Comparison of ENCODE assay signal across 16 cellular contexts in genomic region chr5:65805082-65805481, GRCh38.
DNase-seq lines count a peak whose midpoint lies in the region; ATAC-seq, FAIRE-seq and TF ChIP-seq lines count a peak whose summit lies in the region.
"Had no signal": no experiment of that assay in that cellular context is flagged by ENCODE, and none has a peak within 500 bp of the region (broad histone marks: within the 10 kb centered on the region; RNA-seq: fewer than 3 reads in every experiment).

No MANE protein-coding gene starts in this region.

- H3K79me2 ChIP-seq in K562 (ENCODE audit: control insufficient read depth, insufficient read depth, low read length) (no peaks in the 10 kb centered on the region), trophoblast cell (ENCODE audit: control insufficient read depth, insufficient read depth, low read length, poor library complexity) (no peaks in the 10 kb centered on the region)

- H3K4me1 ChIP-seq in K562 (replicated peaks in 1 of 2; ENCODE audit: control insufficient read depth in 2 of 2, insufficient read depth in 2 of 2, low read length in 2 of 2) (no peaks in the 10 kb centered on the region), trophoblast cell (ENCODE audit: control insufficient read depth in 1 of 2, insufficient read depth in 2 of 2, low read length in 2 of 2) (peaks cover 0 to 2% of the 10 kb centered on the region in 2 experiments)

- H3K18ac ChIP-seq in trophoblast cell (ENCODE audit: low read length), result no peak overlapping the region

- H2BK5ac ChIP-seq in trophoblast cell (ENCODE audit: low read depth, low read length, poor library complexity), result no peak overlapping the region

- intact Hi-C loops in activated CD8-positive, alpha-beta T cell treated with anti-CD3 and anti-CD28 coated beads for 36 hours (cut with micrococcal nuclease), result loop anchor here (10.0 kb wide), 1 partner anchor 120 kb away; the partner anchor contains the start of gene ERBIN
- intact Hi-C loops in natural killer cell (cut with micrococcal nuclease) (no loop called here), K562 (cut with micrococcal nuclease) (no loop called here)

- FAIRE-seq in K562 (lab: Jason Lieb, UNC), result peak; percentile 23
- FAIRE-seq: GM12891 had no signal

- no peak overlapping the region for H3K9ac ChIP-seq in K562 (ENCODE audit: insufficient read depth in 1 of 2, low read depth in 2 of 2, low read length in 2 of 2)
- no peak overlapping the region for H3K9ac ChIP-seq in trophoblast cell (ENCODE audit: low read length)
- H3K9ac ChIP-seq: BLaER1 treated with 17β-estradiol and CSF1 and Interleukin-3, amounts not matched to agents 10 nM and 100 nM had no signal

- CTCF ChIA-PET in activated CD8-positive, alpha-beta T cell treated with anti-CD3 and anti-CD28 coated beads for 36 hours (lab: Charles Lee), result interaction anchor here (1.4 kb wide), 1 partner anchor 13 kb away, joined by 4 read pairs; no protein-coding TSS in a partner anchor
- CTCF ChIA-PET in activated CD8-positive, alpha-beta T cell treated with anti-CD3 and anti-CD28 coated beads, Interleukin-2, amount 10 ng/mL, durations not matched to agents 7 days and 5 days (lab: Charles Lee), result interaction anchor here (0.8 to 0.9 kb wide), 3 partner anchors 11 to 44 kb away, joined by 3 read pairs; no protein-coding TSS in a partner anchor
- CTCF ChIA-PET in K562 (lab: Yijun Ruan, JAX; ENCODE audit: low intra/inter-chr PET ratio), result no interaction called here

- H3K4me1 Mint-ChIP-seq in activated CD8-positive, alpha-beta T cell treated with anti-CD3 and anti-CD28 coated beads for 36 hours (ENCODE audit: low read depth), result peaks cover 27% of the 10 kb centered on the region
- peaks cover 29% of the 10 kb centered on the region for H3K4me1 Mint-ChIP-seq in activated CD8-positive, alpha-beta T cell treated with anti-CD3 and anti-CD28 coated beads, Interleukin-2, amount 10 ng/mL, durations not matched to agents 7 days and 5 days (ENCODE audit: low read depth)
- peaks cover 14 to 25% of the 10 kb centered on the region in 2 donors for H3K4me1 Mint-ChIP-seq in natural killer cell treated with Interleukin-12 subunit alpha and Interleukin-12 subunit beta and Interleukin-15 and Interleukin-18, amount 100 ng/mL, for 72 hours (ENCODE audit: low read depth in 2 of 2)
- peaks cover 6 to 10% of the 10 kb centered on the region in 2 donors for H3K4me1 Mint-ChIP-seq in natural killer cell
- H3K4me1 Mint-ChIP-seq in activated T-helper 17 cell treated with anti-CD3 and anti-CD28 coated beads, Interleukin-2, amount 50 U/mL, for 72 hours, result peaks cover 24% of the 10 kb centered on the region
- H3K4me1 Mint-ChIP-seq: GM23338 had no signal

- H3K27ac Mint-ChIP-seq in activated CD8-positive, alpha-beta T cell treated with anti-CD3 and anti-CD28 coated beads for 36 hours, result peak overlapping the region; percentile 83
- no peak overlapping the region for H3K27ac Mint-ChIP-seq in activated CD8-positive, alpha-beta T cell treated with anti-CD3 and anti-CD28 coated beads, Interleukin-2, amount 10 ng/mL, durations not matched to agents 7 days and 5 days
- no peak overlapping the region for H3K27ac Mint-ChIP-seq in natural killer cell treated with Interleukin-12 subunit alpha and Interleukin-12 subunit beta and Interleukin-15 and Interleukin-18, amount 100 ng/mL, for 72 hours
- no peak overlapping the region for H3K27ac Mint-ChIP-seq in natural killer cell
- H3K27ac Mint-ChIP-seq in activated T-helper 17 cell treated with anti-CD3 and anti-CD28 coated beads, Interleukin-2, amount 50 U/mL, for 72 hours, result peak overlapping the region; percentile 50
- H3K27ac Mint-ChIP-seq: GM23338 had no signal

- H3K27ac ChIP-seq in K562 (ENCODE audit: extremely low read depth, low read depth, low read length) (no peak overlapping the region), trophoblast cell (ENCODE audit: low read depth, low read length) (no peak overlapping the region)
- H3K27ac ChIP-seq: BLaER1 treated with 17β-estradiol and CSF1 and Interleukin-3, amounts not matched to agents 10 nM and 100 nM had no signal

- no peaks in the 10 kb centered on the region for H4K20me1 ChIP-seq in K562 (replicated peaks; ENCODE audit: control insufficient read depth, insufficient read depth, low read length)

- H3K4me3 ChIP-seq in K562, result no peak overlapping the region
- no peak overlapping the region for H3K4me3 ChIP-seq in trophoblast cell (ENCODE audit: low read depth, low read length)
- H3K4me3 ChIP-seq: BLaER1 treated with 17β-estradiol and CSF1 and Interleukin-3, amounts not matched to agents 10 nM and 100 nM; GM23338 had no signal

- H3K9me3 Mint-ChIP-seq in activated CD8-positive, alpha-beta T cell treated with anti-CD3 and anti-CD28 coated beads for 36 hours, result peaks cover 9% of the 10 kb centered on the region
- H3K9me3 Mint-ChIP-seq in activated CD8-positive, alpha-beta T cell treated with anti-CD3 and anti-CD28 coated beads, Interleukin-2, amount 10 ng/mL, durations not matched to agents 7 days and 5 days (ENCODE audit: insufficient read depth), result peaks cover 14% of the 10 kb centered on the region
- no peaks in the 10 kb centered on the region for H3K9me3 Mint-ChIP-seq in natural killer cell treated with Interleukin-12 subunit alpha and Interleukin-12 subunit beta and Interleukin-15 and Interleukin-18, amount 100 ng/mL, for 72 hours
- no peaks in the 10 kb centered on the region for H3K9me3 Mint-ChIP-seq in natural killer cell
- H3K9me3 Mint-ChIP-seq in activated T-helper 17 cell treated with anti-CD3 and anti-CD28 coated beads, Interleukin-2, amount 50 U/mL, for 72 hours, result peaks cover 4% of the 10 kb centered on the region

- DNase-seq in activated CD8-positive, alpha-beta T cell treated with anti-CD3 and anti-CD28 coated beads for 36 hours, result no peak
- no peak for DNase-seq in activated CD8-positive, alpha-beta T cell treated with anti-CD3 and anti-CD28 coated beads, Interleukin-2, amount 10 ng/mL, durations not matched to agents 7 days and 5 days
- no peak for DNase-seq in natural killer cell treated with Interleukin-12 subunit alpha and Interleukin-12 subunit beta and Interleukin-15 and Interleukin-18, amount 100 ng/mL, for 72 hours (ENCODE audit: low spot score)
- DNase-seq in natural killer cell, result no peak
- DNase-seq in K562 (ENCODE audit: extremely low read depth in 1 of 4, low spot score in 3 of 4), result no peak
- DNase-seq in trophoblast cell, result no peak
- DNase-seq: ACHN; Calu3; CD4-positive, CD25-positive, alpha-beta regulatory T cell; DMS79; H7 had no signal

- H2AFZ ChIP-seq in K562 (ENCODE audit: low read depth, low read length) (no peak overlapping the region), trophoblast cell (ENCODE audit: insufficient read depth, low read length, poor library complexity) (no peak overlapping the region)
- H2AFZ ChIP-seq: GM23338 had no signal

- H3K27me3 Mint-ChIP-seq in activated CD8-positive, alpha-beta T cell treated with anti-CD3 and anti-CD28 coated beads for 36 hours, result no peaks in the 10 kb centered on the region
- H3K27me3 Mint-ChIP-seq in activated CD8-positive, alpha-beta T cell treated with anti-CD3 and anti-CD28 coated beads, Interleukin-2, amount 10 ng/mL, durations not matched to agents 7 days and 5 days (ENCODE audit: low read depth), result no peaks in the 10 kb centered on the region
- H3K27me3 Mint-ChIP-seq in natural killer cell treated with Interleukin-12 subunit alpha and Interleukin-12 subunit beta and Interleukin-15 and Interleukin-18, amount 100 ng/mL, for 72 hours, result no peaks in the 10 kb centered on the region
- no peaks in the 10 kb centered on the region for H3K27me3 Mint-ChIP-seq in natural killer cell (ENCODE audit: low read depth in 2 of 2)
- H3K27me3 Mint-ChIP-seq in activated T-helper 17 cell treated with anti-CD3 and anti-CD28 coated beads, Interleukin-2, amount 50 U/mL, for 72 hours, result no peaks in the 10 kb centered on the region
- H3K27me3 Mint-ChIP-seq: CD4-positive, CD25-positive, alpha-beta regulatory T cell had no signal

- H4K8ac ChIP-seq in trophoblast cell (ENCODE audit: low read depth, low read length), result no peak overlapping the region

- H3K9me3 ChIP-seq in K562 (replicated peaks; ENCODE audit: control insufficient read depth, insufficient read depth, low read depth, low read length) (peaks cover 11% of the 10 kb centered on the region; the same call in 1 of the 2 replicates), trophoblast cell (ENCODE audit: insufficient read depth, low read depth, low read length) (peaks cover 14% of the 10 kb centered on the region)

- no peak for TF ChIP-seq RAD21 in K562 (CRISPR knock-in tag; conservative IDR thresholded peaks at IDR 0.05 in 1 of 2, IDR thresholded peaks at IDR 0.05 in 1 of 2)

- TF ChIP-seq EP300 in K562 (IDR thresholded peaks at IDR 0.05; ENCODE audit: low read length), result no peak

- 48% methylated on average over 2 of the region's 2 CpGs for WGBS in K562 (ENCODE audit: insufficient coverage, low coverage, missing lambda C conversion rate)
- WGBS in trophoblast cell (ENCODE audit: extremely low coverage, insufficient coverage, insufficient read length), result no CpG with 5 or more reads among the region's 2 CpGs

- H3K27me3 ChIP-seq in K562 (ENCODE audit: control insufficient read depth in 2 of 2, insufficient read depth in 2 of 2, low read length in 2 of 2) (no peaks in the 10 kb centered on the region), trophoblast cell (ENCODE audit: insufficient read depth, low read length) (no peaks in the 10 kb centered on the region)
- H3K27me3 ChIP-seq: BLaER1 treated with 17β-estradiol and CSF1 and Interleukin-3, amounts not matched to agents 10 nM and 100 nM had no signal

- no peak overlapping the region for H3K14ac ChIP-seq in trophoblast cell (ENCODE audit: low read length)

- H2AK5ac ChIP-seq in trophoblast cell (ENCODE audit: low read length), result no peak overlapping the region

- H3K4me2 ChIP-seq in K562 (ENCODE audit: insufficient read depth, low read length) (no peak overlapping the region), trophoblast cell (ENCODE audit: low read length) (no peak overlapping the region)
- H3K4me2 ChIP-seq: BLaER1 treated with 17β-estradiol and CSF1 and Interleukin-3, amounts not matched to agents 10 nM and 100 nM; GM23338 had no signal

- no peak for ATAC-seq in activated CD8-positive, alpha-beta T cell treated with anti-CD3 and anti-CD28 coated beads for 36 hours
- no peak for ATAC-seq in activated CD8-positive, alpha-beta T cell treated with anti-CD3 and anti-CD28 coated beads, Interleukin-2, amount 10 ng/mL, durations not matched to agents 7 days and 5 days
- ATAC-seq in natural killer cell treated with Interleukin-12 subunit alpha and Interleukin-12 subunit beta and Interleukin-15 and Interleukin-18, amount 100 ng/mL, for 72 hours, result no peak
- ATAC-seq in natural killer cell (no peak), K562 (no peak), GM18511 (IDR thresholded peaks at IDR 0.05; ENCODE audit: unreplicated experiment) (no peak)
- ATAC-seq in activated T-helper 17 cell treated with anti-CD3 and anti-CD28 coated beads, Interleukin-2, amount 50 U/mL, for 72 hours (replicated peaks), result peak; percentile 12
- ATAC-seq: GM23338 had no signal

- H3K79me1 ChIP-seq in trophoblast cell (ENCODE audit: low read length), result no peaks in the 10 kb centered on the region

- in situ Hi-C loops in K562 (cut with MboI), result no loop called here

- no TSS peak for BruUV-seq in K562 (replicated peaks; lab: Mats Ljungman, UMichigan)

- TF ChIP-seq POLR2A in K562 (conservative IDR thresholded peaks at IDR 0.05), result no peak

- H3K4me3 Mint-ChIP-seq in activated CD8-positive, alpha-beta T cell treated with anti-CD3 and anti-CD28 coated beads for 36 hours, result no peak overlapping the region
- no peak overlapping the region for H3K4me3 Mint-ChIP-seq in activated CD8-positive, alpha-beta T cell treated with anti-CD3 and anti-CD28 coated beads, Interleukin-2, amount 10 ng/mL, durations not matched to agents 7 days and 5 days
- peak overlapping the region; percentile 15 for H3K4me3 Mint-ChIP-seq in natural killer cell treated with Interleukin-12 subunit alpha and Interleukin-12 subunit beta and Interleukin-15 and Interleukin-18, amount 100 ng/mL, for 72 hours
- H3K4me3 Mint-ChIP-seq in natural killer cell, result no peak overlapping the region
- H3K4me3 Mint-ChIP-seq in activated T-helper 17 cell treated with anti-CD3 and anti-CD28 coated beads, Interleukin-2, amount 50 U/mL, for 72 hours, result no peak overlapping the region
- H3K4me3 Mint-ChIP-seq: CD4-positive, CD25-positive, alpha-beta regulatory T cell; GM23338 had no signal

- H3K4ac ChIP-seq in trophoblast cell (ENCODE audit: low read depth, low read length), result no peak overlapping the region

- no peaks in the 10 kb centered on the region for H3K9me1 ChIP-seq in K562 (ENCODE audit: control insufficient read depth, insufficient read depth, low read length)

- no peak overlapping the region for H4K91ac ChIP-seq in trophoblast cell (ENCODE audit: low read depth, low read length)

- no peak overlapping the region for H2BK120ac ChIP-seq in trophoblast cell (ENCODE audit: insufficient read depth, low read length, poor library complexity)

- POLR2A ChIA-PET in activated CD8-positive, alpha-beta T cell treated with anti-CD3 and anti-CD28 coated beads for 36 hours (lab: Charles Lee), result interaction anchor here (0.7 kb wide), 1 partner anchor 65 kb away, joined by 3 read pairs; no protein-coding TSS in a partner anchor
- POLR2A ChIA-PET in activated CD8-positive, alpha-beta T cell treated with anti-CD3 and anti-CD28 coated beads, Interleukin-2, amount 10 ng/mL, durations not matched to agents 7 days and 5 days (lab: Charles Lee), result no interaction called here
- POLR2A ChIA-PET in K562 (lab: Yijun Ruan, JAX), result no interaction called here

- H3K36me3 Mint-ChIP-seq in activated CD8-positive, alpha-beta T cell treated with anti-CD3 and anti-CD28 coated beads for 36 hours (ENCODE audit: low read depth), result peaks cover 49% of the 10 kb centered on the region
- H3K36me3 Mint-ChIP-seq in activated CD8-positive, alpha-beta T cell treated with anti-CD3 and anti-CD28 coated beads, Interleukin-2, amount 10 ng/mL, durations not matched to agents 7 days and 5 days (ENCODE audit: low read depth), result peaks cover 49% of the 10 kb centered on the region
- H3K36me3 Mint-ChIP-seq in natural killer cell treated with Interleukin-12 subunit alpha and Interleukin-12 subunit beta and Interleukin-15 and Interleukin-18, amount 100 ng/mL, for 72 hours, result peaks cover 9% of the 10 kb centered on the region
- no peaks in the 10 kb centered on the region for H3K36me3 Mint-ChIP-seq in natural killer cell
- H3K36me3 Mint-ChIP-seq in activated T-helper 17 cell treated with anti-CD3 and anti-CD28 coated beads, Interleukin-2, amount 50 U/mL, for 72 hours (ENCODE audit: low read depth), result peaks cover 15% of the 10 kb centered on the region

- no peak overlapping the region for H4K12ac ChIP-seq in trophoblast cell (ENCODE audit: low read depth, low read length)

- TF ChIP-seq CTCF in activated CD8-positive, alpha-beta T cell treated with anti-CD3 and anti-CD28 coated beads for 36 hours (IDR thresholded peaks at IDR 0.05), result no peak
- no peak for TF ChIP-seq CTCF in natural killer cell (IDR thresholded peaks at IDR 0.05)
- no peak for TF ChIP-seq CTCF in K562 (IDR thresholded peaks at IDR 0.05 in 2 of 3, conservative IDR thresholded peaks at IDR 0.05 in 1 of 3; ENCODE audit: insufficient read depth in 2 of 3, low read depth in 1 of 3, low read length in 3 of 3)

- no peak overlapping the region for H2BK12ac ChIP-seq in trophoblast cell (ENCODE audit: low read length)

- H3K23ac ChIP-seq in trophoblast cell (ENCODE audit: low read length), result no peak overlapping the region

- H3K36me3 ChIP-seq in K562 (ENCODE audit: control insufficient read depth, insufficient read depth, low read length) (peaks cover 26% of the 10 kb centered on the region), trophoblast cell (ENCODE audit: control insufficient read depth in 1 of 2, insufficient read depth in 2 of 2, low read length in 2 of 2) (peaks cover 12 to 22% of the 10 kb centered on the region in 2 experiments)

Comparison
In these comparisons a context has a peak if more than half of its experiments do, and no peak if none do; other contexts are left out.
1. H3K27ac Mint-ChIP-seq: peak in activated CD8-positive, alpha-beta T cell treated with anti-CD3 and anti-CD28 coated beads for 36 hours (single experiment) and activated T-helper 17 cell treated with anti-CD3 and anti-CD28 coated beads, Interleukin-2, amount 50 U/mL, for 72 hours (single experiment); none in activated CD8-positive, alpha-beta T cell treated with anti-CD3 and anti-CD28 coated beads, Interleukin-2, amount 10 ng/mL, durations not matched to agents 7 days and 5 days (single experiment), natural killer cell treated with Interleukin-12 subunit alpha and Interleukin-12 subunit beta and Interleukin-15 and Interleukin-18, amount 100 ng/mL, for 72 hours (0 of 2) and natural killer cell (0 of 2).